ENCODE assay signal across 8 cellular contexts in genomic region chr3:52277972-52278509, GRCh38. TPM values are rescaled to one million over a fixed set of nuclear protein-coding genes. Genes with fewer than 3 reads are reported as not detected.
DNase-seq lines count a peak whose midpoint lies in the region; ATAC-seq, FAIRE-seq and TF ChIP-seq lines count a peak whose summit lies in the region.

No MANE protein-coding gene starts in this region.

- peak overlapping the region; percentile 96 for H3K4me2 ChIP-seq in mammary epithelial cell (ENCODE audit: insufficient read depth, low read depth, low read length)

- peaks cover 50% of the 10 kb centered on the region for H3K36me3 Mint-ChIP-seq in CD4-positive, alpha-beta T cell (ENCODE audit: low read depth)

- peak overlapping the region; percentile 87 for H2AFZ ChIP-seq in mammary epithelial cell (ENCODE audit: low read depth, low read length)

- H3K27ac ChIP-seq in CD4-positive, alpha-beta T cell (ENCODE audit: low read depth, low read length): peak overlapping the region; percentile 92
- H3K27ac ChIP-seq in SJSA1 (peak overlapping the region; percentile 96), mammary epithelial cell (ENCODE audit: insufficient read depth, low read depth, low read length) (peak overlapping the region; percentile 88), layer of hippocampus (ENCODE audit: low read depth, low read length) (peak overlapping the region; percentile 97)

- no peaks in the 10 kb centered on the region for H3K27me3 Mint-ChIP-seq in CD4-positive, alpha-beta T cell

- TF ChIP-seq CTCF in CD4-positive, alpha-beta T cell (IDR thresholded peaks at IDR 0.05): peak; percentile 38
- TF ChIP-seq CTCF in mammary epithelial cell (conservative IDR thresholded peaks at IDR 0.05 in 1 of 2, IDR thresholded peaks at IDR 0.05 in 1 of 2; ENCODE audit: extremely low read depth in 1 of 2, insufficient read depth in 1 of 2, low read depth in 1 of 2, low read length in 2 of 2): peak; percentile 18 to 56

- H3K36me3 ChIP-seq in SJSA1 (peaks cover 35% of the 10 kb centered on the region), mammary epithelial cell (ENCODE audit: insufficient read depth, low read length) (peaks cover 5% of the 10 kb centered on the region)

- in situ Hi-C loops in mammary epithelial cell (cut with MboI; ENCODE audit: low sequenced_read_pairs in 2 of 2): no loop called here

- DNase-seq in CD4-positive, alpha-beta T cell: peak in 7 of 10 experiments; percentile 40 to 74 (median 51)
- DNase-seq in GM19239 (ENCODE audit: insufficient read length, low spot score): peak; percentile 49
- DNase-seq in SJSA1 (ENCODE audit: low read depth in 1 of 2, low spot score in 2 of 2): peak in 1 of 2 experiments; percentile 92
- no peak for DNase-seq in mammary epithelial cell
- DNase-seq in stimulated activated CD4-positive, alpha-beta T cell treated with anti-CD3 and anti-CD28 coated beads, Interleukin-4, amount 100 ng/mL, for 4 hours: peak; percentile 58 to 64
- no peak for DNase-seq in NCI-H1436 treated with DMSO at 0.1 percent for 48 hours (lab: John Stamatoyannopoulos, UW)

- no peaks in the 10 kb centered on the region for H3K27me3 ChIP-seq in CD4-positive, alpha-beta T cell (ENCODE audit: control insufficient read depth, insufficient read depth, low read length)
- H3K27me3 ChIP-seq in SJSA1 (replicated peaks): no peaks in the 10 kb centered on the region
- H3K27me3 ChIP-seq in mammary epithelial cell (ENCODE audit: insufficient read depth, low read length): no peaks in the 10 kb centered on the region
- H3K27me3 ChIP-seq in layer of hippocampus (ENCODE audit: control insufficient read depth, insufficient read depth, low read length): no peaks in the 10 kb centered on the region

- peaks cover 74% of the 10 kb centered on the region for H3K4me1 Mint-ChIP-seq in CD4-positive, alpha-beta T cell (ENCODE audit: low read depth)

- peak overlapping the region; percentile 88 for H3K4me3 ChIP-seq in SJSA1
- peak overlapping the region; percentile 96 to 100 (median 97) for H3K4me3 ChIP-seq in mammary epithelial cell (replicated peaks in 1 of 3; ENCODE audit: insufficient read depth in 1 of 3, low read depth in 2 of 3, low read length in 3 of 3)

- ATAC-seq in CD4-positive, alpha-beta T cell (ENCODE audit: poor library complexity): peak; percentile 43
- ATAC-seq in HG03280 (IDR thresholded peaks at IDR 0.05; ENCODE audit: unreplicated experiment): peak; percentile 70

- peaks cover 3% of the 10 kb centered on the region for H4K20me1 ChIP-seq in mammary epithelial cell (ENCODE audit: insufficient read depth, low read length)

- FAIRE-seq in GM19239 (lab: Jason Lieb, UNC): peak; percentile 26

- intact Hi-C loops in CD4-positive, alpha-beta T cell (cut with DNase I, micrococcal nuclease): loop anchor here (1.0 to 10.0 kb wide), 4 partner anchors 10 to 57 kb away; partner anchors contain the start of gene TWF2 (in 2 of the 2)
- intact Hi-C loops in mammary epithelial cell (cut with micrococcal nuclease): loop anchor here (1.0 to 5.0 kb wide), 4 partner anchors 37 to 174 kb away; partner anchors contain the start of genes POC1A and TNNC1

- H3K79me2 ChIP-seq in mammary epithelial cell (ENCODE audit: insufficient read depth, low read length): peaks cover 54% of the 10 kb centered on the region

- peak overlapping the region; percentile 85 for H3K9ac ChIP-seq in mammary epithelial cell (ENCODE audit: insufficient read depth, low read length)

- H3K9me3 Mint-ChIP-seq in CD4-positive, alpha-beta T cell: no peaks in the 10 kb centered on the region

- H3K27ac Mint-ChIP-seq in CD4-positive, alpha-beta T cell: peak overlapping the region; percentile 92

- no peaks in the 10 kb centered on the region for H3K9me3 ChIP-seq in CD4-positive, alpha-beta T cell (ENCODE audit: control insufficient read depth, low read length)
- H3K9me3 ChIP-seq in SJSA1 (replicated peaks) (no peaks in the 10 kb centered on the region), mammary epithelial cell (replicated peaks; ENCODE audit: insufficient read depth, low read length) (no peaks in the 10 kb centered on the region)

- POLR2A ChIA-PET in CD4-positive, alpha-beta T cell (lab: Charles Lee): interaction anchor here (1.0 to 11.9 kb wide), 15 partner anchors 10 to 222 kb away, joined by 3 to 538 read pairs (median 15); partner anchors contain the start of genes DUSP7, GLYCTK, POC1A and PPM1M

- CTCF ChIA-PET in CD4-positive, alpha-beta T cell (lab: Charles Lee): interaction anchor here (1.0 to 8.3 kb wide), 15 partner anchors 7 to 61 kb away, joined by 3 to 62 read pairs (median 7); partner anchors contain the start of genes GLYCTK and TWF2
- CTCF ChIA-PET in mammary epithelial cell (lab: Charles Lee; ENCODE audit: low non-redundant PET): interaction anchor here (0.6 kb wide), 2 partner anchors 61 to 120 kb away, joined by 4 to 5 read pairs; no protein-coding TSS in a partner anchor

- TSS peak; percentile 30 for BruUV-seq in mammary epithelial cell (replicated peaks; lab: Mats Ljungman, UMichigan)

- peaks cover 35% of the 10 kb centered on the region for H3K4me1 ChIP-seq in SJSA1 (replicated peaks)
- peaks cover 21% of the 10 kb centered on the region for H3K4me1 ChIP-seq in mammary epithelial cell (ENCODE audit: insufficient read depth, low read length)

- WGBS in mammary epithelial cell (ENCODE audit: low coverage, missing lambda C conversion rate): 3% methylated on average over 18 of the region's 54 CpGs

- dilution Hi-C loops in mammary epithelial cell (cut with HindIII; ENCODE audit: low sequenced_read_pairs): no loop called here

- peak overlapping the region; percentile 98 for H3K4me3 Mint-ChIP-seq in CD4-positive, alpha-beta T cell

RNA-seq across cellular contexts. Expression of gene WDR82, which starts 0.4 kb away (rescaled TPM):
- 100 to 1,000 TPM; 114 TPM for total RNA-seq in CD4-positive, alpha-beta T cell
- total RNA-seq in SJSA1 (2014; rRNA removed; shearing (Covaris generic)): 24.1 and 37.0 TPM in 2 replicates
- 10 to 100 TPM; 54.3 to 59.8 TPM for total RNA-seq in mammary epithelial cell
- polyA plus RNA-seq in mammary epithelial cell: 52.7 TPM
- 57.3 TPM for polyA minus RNA-seq in mammary epithelial cell

RNA-seq across cellular contexts. Expression of gene GLYCTK, which starts 9.6 kb away (rescaled TPM):
- 10 to 100 TPM; 24.4 to 24.6 TPM for total RNA-seq in CD4-positive, alpha-beta T cell
- 3.7 and 6.1 TPM in 2 replicates for total RNA-seq in SJSA1 (2014; rRNA removed; shearing (Covaris generic))
- 10 to 100 TPM in 1 of 2 donors, 1 to 10 TPM in 1; 6.7 to 11.0 TPM for total RNA-seq in mammary epithelial cell
- 10.3 TPM for polyA plus RNA-seq in mammary epithelial cell
- 6.6 TPM for polyA minus RNA-seq in mammary epithelial cell

RNA-seq across cellular contexts. Expression of gene PPM1M, which starts 32.5 kb away (rescaled TPM):
- 10 to 100 TPM; 36.7 to 40.2 TPM for total RNA-seq in CD4-positive, alpha-beta T cell
- total RNA-seq in SJSA1 (2014; rRNA removed; shearing (Covaris generic)): 5.5 and 7.7 TPM in 2 replicates
- 1 to 10 TPM; 4.8 to 8.7 TPM for total RNA-seq in mammary epithelial cell
- polyA plus RNA-seq in mammary epithelial cell: 4.3 TPM
- polyA minus RNA-seq in mammary epithelial cell: not detected

RNA-seq across cellular contexts. Expression of gene DNAH1, which starts 38.1 kb away (rescaled TPM):
- total RNA-seq in CD4-positive, alpha-beta T cell: 10 to 100 TPM; 49.7 to 50.7 TPM
- 0.47 and 1.1 TPM in 2 replicates for total RNA-seq in SJSA1 (2014; rRNA removed; shearing (Covaris generic))
- total RNA-seq in mammary epithelial cell: 1 to 10 TPM; 1.5 to 4.0 TPM
- 0.44 TPM for polyA plus RNA-seq in mammary epithelial cell
- 2.5 TPM for polyA minus RNA-seq in mammary epithelial cell

RNA-seq across cellular contexts. Expression of gene TWF2, which starts 39.1 kb away (rescaled TPM):
- 10 to 100 TPM; 17.4 to 21.7 TPM for total RNA-seq in CD4-positive, alpha-beta T cell
- total RNA-seq in SJSA1 (2014; rRNA removed; shearing (Covaris generic)): 61.1 and 66.5 TPM in 2 replicates
- total RNA-seq in mammary epithelial cell: 10 to 100 TPM; 67.8 to 96.2 TPM
- polyA plus RNA-seq in mammary epithelial cell: 137 TPM
- polyA minus RNA-seq in mammary epithelial cell: 179 TPM

Comparison
In these comparisons a context has a peak if more than half of its experiments do, and no peak if none do; other contexts are left out.
1. DNase-seq: peak in CD4-positive, alpha-beta T cell (7 of 10), GM19239 (single experiment) and stimulated activated CD4-positive, alpha-beta T cell treated with anti-CD3 and anti-CD28 coated beads, Interleukin-4, amount 100 ng/mL, for 4 hours (2 of 2); none in mammary epithelial cell (single experiment) and NCI-H1436 treated with DMSO at 0.1 percent for 48 hours (single experiment).
2. Peak in every context shown above with its lines, with median percentiles within 50 percentile points of each other: H3K27ac ChIP-seq.